Comparison of ENCODE assay signal across 16 cellular contexts in genomic region chr1:5099558-5099957, GRCh38.
DNase-seq lines count a peak whose midpoint lies in the region; ATAC-seq, FAIRE-seq and TF ChIP-seq lines count a peak whose summit lies in the region.
"Had no signal": no experiment of that assay in that cellular context is flagged by ENCODE, and none has a peak within 500 bp of the region (broad histone marks: within the 10 kb centered on the region; RNA-seq: fewer than 3 reads in every experiment).

No MANE protein-coding gene starts in this region.

- peaks cover 1% of the 10 kb centered on the region for H3K9me3 Mint-ChIP-seq in CD4-positive, alpha-beta T cell

- H3K4me1 ChIP-seq in small intestine (ENCODE audit: control insufficient read depth in 2 of 2, insufficient read depth in 1 of 2, low read depth in 1 of 2, low read length in 1 of 2) = no peaks in the 10 kb centered on the region
- no peaks in the 10 kb centered on the region for H3K4me1 ChIP-seq in left ventricle myocardium inferior
- H3K4me1 ChIP-seq: HAP-1, testis had no signal

- H3K4me3 Mint-ChIP-seq in CD4-positive, alpha-beta T cell = no peak overlapping the region
- H3K4me3 Mint-ChIP-seq: WTC11 had no signal

- CTCF ChIA-PET in CD4-positive, alpha-beta T cell (lab: Charles Lee) = no interaction called here

- H3K4me1 Mint-ChIP-seq in CD4-positive, alpha-beta T cell (ENCODE audit: low read depth) = no peaks in the 10 kb centered on the region
- H3K4me1 Mint-ChIP-seq: WTC11 had no signal

- H3K9me3 ChIP-seq in small intestine (ENCODE audit: control insufficient read depth, low read depth) (no peaks in the 10 kb centered on the region), left ventricle myocardium inferior (replicated peaks) (peaks cover 7% of the 10 kb centered on the region)
- H3K9me3 ChIP-seq in CD4-positive, alpha-beta T cell (ENCODE audit: control insufficient read depth, low read length) = no peaks in the 10 kb centered on the region
- H3K9me3 ChIP-seq: HAP-1, testis had no signal

- no peaks in the 10 kb centered on the region for H3K36me3 Mint-ChIP-seq in CD4-positive, alpha-beta T cell (ENCODE audit: low read depth)

- no peak for TF ChIP-seq CTCF in bronchial epithelial cell (IDR thresholded peaks at IDR 0.05; ENCODE audit: insufficient read depth, low read length, severe bottlenecking)
- no peak for TF ChIP-seq CTCF in CD4-positive, alpha-beta T cell (IDR thresholded peaks at IDR 0.05)
- TF ChIP-seq CTCF in left ventricle myocardium inferior (IDR thresholded peaks at IDR 0.05; ENCODE audit: borderline replicate concordance) = no peak

- H3K27ac ChIP-seq in small intestine (ENCODE audit: low read depth in 1 of 2, low read length in 1 of 2) = no peak overlapping the region
- H3K27ac ChIP-seq in CD4-positive, alpha-beta T cell (ENCODE audit: low read depth, low read length) = no peak overlapping the region
- H3K27ac ChIP-seq in left ventricle myocardium inferior (replicated peaks) = no peak overlapping the region
- H3K27ac ChIP-seq: testis had no signal

- intact Hi-C loops in CD4-positive, alpha-beta T cell (cut with DNase I, micrococcal nuclease) = no loop called here
- intact Hi-C loops in left ventricle myocardium inferior (cut with micrococcal nuclease) = no loop called here

- ATAC-seq in CD4-positive, alpha-beta T cell (ENCODE audit: poor library complexity) = no peak
- ATAC-seq: Panc1, WTC11 had no signal

- DNase-seq in NCI-H1105 (lab: John Stamatoyannopoulos, UW) (peak; percentile 86), NCI-H2196 treated with DMSO at 0.1 percent for 48 hours (lab: John Stamatoyannopoulos, UW; ENCODE audit: unreplicated experiment) (peak; percentile 90), bronchial epithelial cell (ENCODE audit: low read depth) (peak; percentile 4), small intestine (peak; percentile 3), pons (ENCODE audit: low spot score) (no peak), left ventricle myocardium inferior (no peak)
- no peak for DNase-seq in CD4-positive, alpha-beta T cell
- DNase-seq: activated CD8-positive, alpha-beta memory T cell treated with anti-CD3 and anti-CD28 coated beads for 24 hours; activated effector memory CD4-positive, alpha-beta T cell treated with Interleukin-2 at 50 U/mL for 16 hours; aorta; occipital lobe; stimulated activated CD4-positive, alpha-beta T cell treated with anti-CD3 and anti-CD28 coated beads, Interleukin-4, amount 100 ng/mL, for 24 hours; testis had no signal

- no peak overlapping the region for H3K4me3 ChIP-seq in bronchial epithelial cell (ENCODE audit: low read depth, low read length)
- no peak overlapping the region for H3K4me3 ChIP-seq in small intestine (ENCODE audit: low read depth in 1 of 2, low read length in 2 of 2)
- H3K4me3 ChIP-seq in left ventricle myocardium inferior = no peak overlapping the region
- H3K4me3 ChIP-seq: HAP-1, testis had no signal

- POLR2A ChIA-PET in CD4-positive, alpha-beta T cell (lab: Charles Lee) = no interaction called here

- WGBS in small intestine, 3 donors = 32 to 42% (median 40%) methylated on average over 2 of the region's 2 CpGs

- H3K36me3 ChIP-seq in bronchial epithelial cell (ENCODE audit: control insufficient read depth, insufficient read depth, low read length) (no peaks in the 10 kb centered on the region), small intestine (ENCODE audit: control insufficient read depth in 2 of 2, insufficient read depth in 2 of 2, low read length in 2 of 2) (no peaks in the 10 kb centered on the region), left ventricle myocardium inferior (no peaks in the 10 kb centered on the region)
- H3K36me3 ChIP-seq: HAP-1 had no signal

- H3K27me3 Mint-ChIP-seq in CD4-positive, alpha-beta T cell = peaks cover 7% of the 10 kb centered on the region

- H3K27ac Mint-ChIP-seq in CD4-positive, alpha-beta T cell = no peak overlapping the region
- H3K27ac Mint-ChIP-seq: WTC11 had no signal

- no peak for FAIRE-seq in bronchial epithelial cell (lab: Jason Lieb, UNC)
- no peak for FAIRE-seq in small intestine (lab: Jason Lieb, UNC)

- H3K27me3 ChIP-seq in bronchial epithelial cell (ENCODE audit: control insufficient read depth, insufficient read depth, low read length) (no peaks in the 10 kb centered on the region), small intestine (ENCODE audit: control insufficient read depth in 2 of 2, insufficient read depth in 2 of 2, low read length in 2 of 2) (peaks cover 0 to 3% of the 10 kb centered on the region in 2 donors), left ventricle myocardium inferior (ENCODE audit: low read depth) (peaks cover 44% of the 10 kb centered on the region)
- no peaks in the 10 kb centered on the region for H3K27me3 ChIP-seq in CD4-positive, alpha-beta T cell (ENCODE audit: control insufficient read depth, insufficient read depth, low read length)
- H3K27me3 ChIP-seq: testis had no signal

Comparison
In these comparisons a context has a peak if more than half of its experiments do, and no peak if none do; other contexts are left out.
1. DNase-seq: peak in NCI-H1105 (single experiment), NCI-H2196 treated with DMSO at 0.1 percent for 48 hours (single experiment), bronchial epithelial cell (single experiment) and small intestine (single experiment); none in CD4-positive, alpha-beta T cell (0 of 10), pons (single experiment) and left ventricle myocardium inferior (single experiment).